Comparison of ENCODE assay signal across 23 cellular contexts in genomic region chr20:41111578-41111951, GRCh38. TPM values are rescaled to one million over a fixed set of nuclear protein-coding genes. Genes with fewer than 3 reads are reported as not detected.
A peak's percentile ranks its signal among the peaks of the same experiment; 100 is the strongest.
DNase-seq lines count a peak whose midpoint lies in the region; ATAC-seq and TF ChIP-seq lines count a peak whose summit lies in the region.
"Had no signal": no experiment of that assay in that cellular context is flagged by ENCODE, and none has a peak within 500 bp of the region (broad histone marks: within the 10 kb centered on the region; RNA-seq: fewer than 3 reads in every experiment).

No MANE protein-coding gene starts in this region.

- POLR2A ChIA-PET in activated CD4-positive, alpha-beta memory T cell treated with anti-CD3 and anti-CD28 coated beads for 36 hours (lab: Charles Lee): no interaction called here
- POLR2A ChIA-PET in activated CD4-positive, alpha-beta memory T cell treated with anti-CD3 and anti-CD28 coated beads, Interleukin-2, amount 10 ng/mL, durations not matched to agents 7 days and 5 days (lab: Charles Lee): no interaction called here

- 86 to 90% methylated on average over 5 of the region's 5 CpGs for whole genome bisulfite sequencing in sigmoid colon, 2 donors

- no peak overlapping the region for H3K27ac ChIP-seq in sigmoid colon
- H3K27ac ChIP-seq: BLaER1 treated with 17β-estradiol and CSF1 and Interleukin-3, amounts not matched to agents 10 nM and 100 nM; heart left ventricle; neutrophil had no signal

- H3K27me3 Mint-ChIP-seq in activated CD4-positive, alpha-beta memory T cell treated with anti-CD3 and anti-CD28 coated beads for 36 hours: no peaks in the 10 kb centered on the region
- no peaks in the 10 kb centered on the region for H3K27me3 Mint-ChIP-seq in activated CD4-positive, alpha-beta memory T cell treated with anti-CD3 and anti-CD28 coated beads, Interleukin-2, amount 10 ng/mL, durations not matched to agents 7 days and 5 days
- H3K27me3 Mint-ChIP-seq: activated naive CD8-positive, alpha-beta T cell treated with anti-CD3 and anti-CD28 coated beads, Interleukin-2, amount 10 ng/mL, durations not matched to agents 7 days and 5 days had no signal

- no peaks in the 10 kb centered on the region for H3K9me3 Mint-ChIP-seq in activated CD4-positive, alpha-beta memory T cell treated with anti-CD3 and anti-CD28 coated beads for 36 hours
- no peaks in the 10 kb centered on the region for H3K9me3 Mint-ChIP-seq in activated CD4-positive, alpha-beta memory T cell treated with anti-CD3 and anti-CD28 coated beads, Interleukin-2, amount 10 ng/mL, durations not matched to agents 7 days and 5 days
- H3K9me3 Mint-ChIP-seq: activated naive CD8-positive, alpha-beta T cell treated with anti-CD3 and anti-CD28 coated beads, Interleukin-2, amount 10 ng/mL, durations not matched to agents 7 days and 5 days; activated T-helper 1 cell treated with anti-CD3 and anti-CD28 coated beads, Interleukin-12 subunit alpha, Interleukin-12 subunit beta, Interleukin-2, Interleukin-4 antibody, amounts not matched to agents 30 ng/mL and 10 ng/mL and 1 ng/mL, durations not matched to agents 14 hours and 24 hours and 36 hours; GM23338 had no signal

- H3K36me3 Mint-ChIP-seq in activated CD4-positive, alpha-beta memory T cell treated with anti-CD3 and anti-CD28 coated beads for 36 hours: peaks cover 49% of the 10 kb centered on the region
- H3K36me3 Mint-ChIP-seq in activated CD4-positive, alpha-beta memory T cell treated with anti-CD3 and anti-CD28 coated beads, Interleukin-2, amount 10 ng/mL, durations not matched to agents 7 days and 5 days (ENCODE audit: low read depth): peaks cover 57% of the 10 kb centered on the region

- H3K9me3 ChIP-seq in sigmoid colon: no peaks in the 10 kb centered on the region
- H3K9me3 ChIP-seq: BLaER1 treated with 17β-estradiol and CSF1 and Interleukin-3, amounts not matched to agents 10 nM and 100 nM; heart left ventricle had no signal

- no peak for TF ChIP-seq CTCF in sigmoid colon (IDR thresholded peaks at IDR 0.05)

- no peak overlapping the region for H3K4me3 Mint-ChIP-seq in activated CD4-positive, alpha-beta memory T cell treated with anti-CD3 and anti-CD28 coated beads for 36 hours
- H3K4me3 Mint-ChIP-seq in activated CD4-positive, alpha-beta memory T cell treated with anti-CD3 and anti-CD28 coated beads, Interleukin-2, amount 10 ng/mL, durations not matched to agents 7 days and 5 days: no peak overlapping the region
- H3K4me3 Mint-ChIP-seq: activated naive CD8-positive, alpha-beta T cell treated with anti-CD3 and anti-CD28 coated beads, Interleukin-2, amount 10 ng/mL, durations not matched to agents 7 days and 5 days; activated T-helper 1 cell treated with anti-CD3 and anti-CD28 coated beads, Interleukin-12 subunit alpha, Interleukin-12 subunit beta, Interleukin-2, Interleukin-4 antibody, amounts not matched to agents 30 ng/mL and 10 ng/mL and 1 ng/mL, durations not matched to agents 14 hours and 24 hours and 36 hours; GM23338 had no signal

- intact Hi-C loops in activated CD4-positive, alpha-beta memory T cell treated with anti-CD3 and anti-CD28 coated beads for 36 hours (cut with micrococcal nuclease): no loop called here
- intact Hi-C loops in sigmoid colon (cut with DNase I): no loop called here

- H3K36me3 ChIP-seq in sigmoid colon: peaks cover 26 to 77% (median 38%) of the 10 kb centered on the region in 4 donors

- H3K4me1 Mint-ChIP-seq in activated CD4-positive, alpha-beta memory T cell treated with anti-CD3 and anti-CD28 coated beads for 36 hours (ENCODE audit: low read depth): peaks cover 4% of the 10 kb centered on the region
- no peaks in the 10 kb centered on the region for H3K4me1 Mint-ChIP-seq in activated CD4-positive, alpha-beta memory T cell treated with anti-CD3 and anti-CD28 coated beads, Interleukin-2, amount 10 ng/mL, durations not matched to agents 7 days and 5 days
- H3K4me1 Mint-ChIP-seq: GM23338 had no signal

- TF ChIP-seq POLR2A in sigmoid colon (IDR thresholded peaks at IDR 0.05): no peak

- CTCF ChIA-PET in activated CD4-positive, alpha-beta memory T cell treated with anti-CD3 and anti-CD28 coated beads for 36 hours (lab: Charles Lee): interaction anchor here (0.9 to 1.5 kb wide), 4 partner anchors 17 to 121 kb away, joined by 3 to 5 read pairs (median 4); no protein-coding TSS in a partner anchor
- CTCF ChIA-PET in activated CD4-positive, alpha-beta memory T cell treated with anti-CD3 and anti-CD28 coated beads, Interleukin-2, amount 10 ng/mL, durations not matched to agents 7 days and 5 days (lab: Charles Lee): interaction anchor here (0.6 to 2.2 kb wide), 4 partner anchors 12 to 149 kb away, joined by 4 to 10 read pairs (median 4); no protein-coding TSS in a partner anchor

- ATAC-seq in GM21423 (IDR thresholded peaks at IDR 0.05; ENCODE audit: unreplicated experiment) (peak; percentile 31), HG03439 (IDR thresholded peaks at IDR 0.05; ENCODE audit: unreplicated experiment) (no peak)
- ATAC-seq: GM23338, heart left ventricle, left ventricle myocardium superior had no signal

- no peaks in the 10 kb centered on the region for H3K4me1 ChIP-seq in sigmoid colon
- H3K4me1 ChIP-seq: heart left ventricle had no signal

- no peak for DNase-seq in activated CD4-positive, alpha-beta memory T cell treated with anti-CD3 and anti-CD28 coated beads for 36 hours
- no peak for DNase-seq in activated CD4-positive, alpha-beta memory T cell treated with anti-CD3 and anti-CD28 coated beads, Interleukin-2, amount 10 ng/mL, durations not matched to agents 7 days and 5 days
- DNase-seq in dedifferentiated amniotic fluid mesenchymal stem cell (ENCODE audit: extremely low spot score): peak; percentile 28
- DNase-seq in renal cortical epithelial cell (ENCODE audit: low read depth): peak; percentile 60
- DNase-seq in sigmoid colon: no peak
- DNase-seq in stimulated activated CD4-positive, alpha-beta T cell treated with anti-CD3 and anti-CD28 coated beads, Interleukin-1b, Interleukin-23, amount 100 ng/mL, for 48 hours: no peak
- DNase-seq: activated CD8-positive, alpha-beta memory T cell treated with anti-CD3 and anti-CD28 coated beads for 24 hours; activated naive CD8-positive, alpha-beta T cell treated with anti-CD3 and anti-CD28 coated beads, Interleukin-2, amount 10 ng/mL, durations not matched to agents 7 days and 5 days; cortex of kidney; DMS 273 treated with DMSO at 0.1 percent for 48 hours; heart left ventricle; KG1; left ventricle myocardium superior; NCI-H1694 treated with DMSO at 0.1 percent for 48 hours; NCI-H345; OCI-M1; T-helper 1 cell had no signal

- H3K27ac Mint-ChIP-seq in activated CD4-positive, alpha-beta memory T cell treated with anti-CD3 and anti-CD28 coated beads for 36 hours: peak overlapping the region; percentile 7
- H3K27ac Mint-ChIP-seq in activated CD4-positive, alpha-beta memory T cell treated with anti-CD3 and anti-CD28 coated beads, Interleukin-2, amount 10 ng/mL, durations not matched to agents 7 days and 5 days: no peak overlapping the region
- H3K27ac Mint-ChIP-seq: activated naive CD8-positive, alpha-beta T cell treated with anti-CD3 and anti-CD28 coated beads, Interleukin-2, amount 10 ng/mL, durations not matched to agents 7 days and 5 days; activated T-helper 1 cell treated with anti-CD3 and anti-CD28 coated beads, Interleukin-12 subunit alpha, Interleukin-12 subunit beta, Interleukin-2, Interleukin-4 antibody, amounts not matched to agents 30 ng/mL and 10 ng/mL and 1 ng/mL, durations not matched to agents 14 hours and 24 hours and 36 hours had no signal

- H3K4me3 ChIP-seq in sigmoid colon: no peak overlapping the region
- H3K4me3 ChIP-seq: BLaER1 treated with 17β-estradiol and CSF1 and Interleukin-3, amounts not matched to agents 10 nM and 100 nM; GM23338; heart left ventricle had no signal

- no peaks in the 10 kb centered on the region for H3K27me3 ChIP-seq in sigmoid colon
- H3K27me3 ChIP-seq: BLaER1 treated with 17β-estradiol and CSF1 and Interleukin-3, amounts not matched to agents 10 nM and 100 nM; heart left ventricle; neutrophil had no signal

- TF ChIP-seq EP300 in sigmoid colon (IDR thresholded peaks at IDR 0.05): no peak

RNA-seq across cellular contexts. Expression of gene PLCG1, which starts 25.8 kb away (rescaled TPM):
- total RNA-seq in activated CD4-positive, alpha-beta memory T cell treated with anti-CD3 and anti-CD28 coated beads for 36 hours: 100 to 1,000 TPM; 133 to 139 TPM
- total RNA-seq in activated CD4-positive, alpha-beta memory T cell treated with anti-CD3 and anti-CD28 coated beads, Interleukin-2, amount 10 ng/mL, durations not matched to agents 7 days and 5 days: 100 to 1,000 TPM; 267 to 286 TPM
- 40.1 and 134 TPM in 2 replicates for total RNA-seq in renal cortical epithelial cell
- 100 to 1,000 TPM in 1 of 4 donors, 10 to 100 TPM in 3; 48.5 to 152 (median 67.0) TPM for total RNA-seq in sigmoid colon
- 10 to 100 TPM in 2 of 3 donors, 1 to 10 TPM in 1; 9.9 to 57.6 (median 19.8) TPM for polyA plus RNA-seq in sigmoid colon

Comparison
In these comparisons a context has a peak if more than half of its experiments do, and no peak if none do; other contexts are left out.
1. DNase-seq: peak in dedifferentiated amniotic fluid mesenchymal stem cell (single experiment) and renal cortical epithelial cell (single experiment); none in activated CD4-positive, alpha-beta memory T cell treated with anti-CD3 and anti-CD28 coated beads for 36 hours (single experiment), activated CD4-positive, alpha-beta memory T cell treated with anti-CD3 and anti-CD28 coated beads, Interleukin-2, amount 10 ng/mL, durations not matched to agents 7 days and 5 days (single experiment), sigmoid colon (single experiment) and stimulated activated CD4-positive, alpha-beta T cell treated with anti-CD3 and anti-CD28 coated beads, Interleukin-1b, Interleukin-23, amount 100 ng/mL, for 48 hours (single experiment).